In genomic region chr16:1785846-1786170, GRCh38 we compare ENCODE assay signal across 21 cellular contexts. TPM values are rescaled to one million over a fixed set of nuclear protein-coding genes. Genes with fewer than 3 reads are reported as not detected.
DNase-seq lines count a peak whose midpoint lies in the region.
"Had no signal": no experiment of that assay in that cellular context is flagged by ENCODE, and none has a peak within 500 bp of the region (broad histone marks: within the 10 kb centered on the region; RNA-seq: fewer than 3 reads in every experiment).

No MANE protein-coding gene starts in this region.

- intact Hi-C loops in activated CD4-positive, alpha-beta memory T cell treated with anti-CD3 and anti-CD28 coated beads for 36 hours (cut with micrococcal nuclease) = no loop called here

- H2BK120ac ChIP-seq in trophoblast cell (ENCODE audit: insufficient read depth, low read length, poor library complexity) = no peak overlapping the region

- no peak overlapping the region for H3K27ac ChIP-seq in trophoblast cell (ENCODE audit: low read depth, low read length)
- H3K27ac ChIP-seq: 22Rv1, GM23248 had no signal

- H3K27ac Mint-ChIP-seq in activated CD4-positive, alpha-beta memory T cell treated with anti-CD3 and anti-CD28 coated beads, Interleukin-2, amount 10 ng/mL, durations not matched to agents 7 days and 5 days = peak overlapping the region; percentile 3
- no peak overlapping the region for H3K27ac Mint-ChIP-seq in activated CD4-positive, alpha-beta memory T cell treated with anti-CD3 and anti-CD28 coated beads for 36 hours
- H3K27ac Mint-ChIP-seq in activated naive CD8-positive, alpha-beta T cell treated with anti-CD3 and anti-CD28 coated beads for 36 hours = no peak overlapping the region

- no peak overlapping the region for H2AK5ac ChIP-seq in trophoblast cell (ENCODE audit: low read length)

- no peak overlapping the region for H2BK5ac ChIP-seq in trophoblast cell (ENCODE audit: low read depth, low read length, poor library complexity)

- no peak overlapping the region for H3K23ac ChIP-seq in trophoblast cell (ENCODE audit: low read length)

- H3K9me3 Mint-ChIP-seq in activated CD4-positive, alpha-beta memory T cell treated with anti-CD3 and anti-CD28 coated beads, Interleukin-2, amount 10 ng/mL, durations not matched to agents 7 days and 5 days = no peaks in the 10 kb centered on the region
- no peaks in the 10 kb centered on the region for H3K9me3 Mint-ChIP-seq in activated CD4-positive, alpha-beta memory T cell treated with anti-CD3 and anti-CD28 coated beads for 36 hours
- H3K9me3 Mint-ChIP-seq in activated naive CD8-positive, alpha-beta T cell treated with anti-CD3 and anti-CD28 coated beads for 36 hours = no peaks in the 10 kb centered on the region

- H3K9ac ChIP-seq in trophoblast cell (ENCODE audit: low read length) = no peak overlapping the region
- H3K9ac ChIP-seq: GM23248 had no signal

- H2AFZ ChIP-seq in trophoblast cell (ENCODE audit: insufficient read depth, low read length, poor library complexity) = no peak overlapping the region
- H2AFZ ChIP-seq: GM23248 had no signal

- POLR2A ChIA-PET in activated CD4-positive, alpha-beta memory T cell treated with anti-CD3 and anti-CD28 coated beads, Interleukin-2, amount 10 ng/mL, durations not matched to agents 7 days and 5 days (lab: Charles Lee) = interaction anchor here (5.1 kb wide), 1 partner anchor 14 kb away, joined by 101 read pairs; the partner anchor contains the start of genes EME2, MRPS34 and NME3
- POLR2A ChIA-PET in activated CD4-positive, alpha-beta memory T cell treated with anti-CD3 and anti-CD28 coated beads for 36 hours (lab: Charles Lee) = no interaction called here

- H3K4me1 Mint-ChIP-seq in activated CD4-positive, alpha-beta memory T cell treated with anti-CD3 and anti-CD28 coated beads, Interleukin-2, amount 10 ng/mL, durations not matched to agents 7 days and 5 days = peaks cover 22% of the 10 kb centered on the region
- H3K4me1 Mint-ChIP-seq in activated CD4-positive, alpha-beta memory T cell treated with anti-CD3 and anti-CD28 coated beads for 36 hours (ENCODE audit: low read depth) = peaks cover 20% of the 10 kb centered on the region
- peaks cover 12% of the 10 kb centered on the region for H3K4me1 Mint-ChIP-seq in activated naive CD8-positive, alpha-beta T cell treated with anti-CD3 and anti-CD28 coated beads for 36 hours

- no peak overlapping the region for H2BK12ac ChIP-seq in trophoblast cell (ENCODE audit: low read length)

- no peak overlapping the region for H4K12ac ChIP-seq in trophoblast cell (ENCODE audit: low read depth, low read length)

- H3K36me3 Mint-ChIP-seq in activated CD4-positive, alpha-beta memory T cell treated with anti-CD3 and anti-CD28 coated beads, Interleukin-2, amount 10 ng/mL, durations not matched to agents 7 days and 5 days (ENCODE audit: low read depth) = peaks cover 10% of the 10 kb centered on the region
- H3K36me3 Mint-ChIP-seq in activated CD4-positive, alpha-beta memory T cell treated with anti-CD3 and anti-CD28 coated beads for 36 hours = peaks cover 8% of the 10 kb centered on the region
- peaks cover 10% of the 10 kb centered on the region for H3K36me3 Mint-ChIP-seq in activated naive CD8-positive, alpha-beta T cell treated with anti-CD3 and anti-CD28 coated beads for 36 hours

- H4K8ac ChIP-seq in trophoblast cell (ENCODE audit: low read depth, low read length) = no peak overlapping the region

- no peaks in the 10 kb centered on the region for H3K27me3 Mint-ChIP-seq in activated CD4-positive, alpha-beta memory T cell treated with anti-CD3 and anti-CD28 coated beads, Interleukin-2, amount 10 ng/mL, durations not matched to agents 7 days and 5 days
- H3K27me3 Mint-ChIP-seq in activated CD4-positive, alpha-beta memory T cell treated with anti-CD3 and anti-CD28 coated beads for 36 hours = no peaks in the 10 kb centered on the region
- H3K27me3 Mint-ChIP-seq in activated naive CD8-positive, alpha-beta T cell treated with anti-CD3 and anti-CD28 coated beads for 36 hours = no peaks in the 10 kb centered on the region

- H3K14ac ChIP-seq in trophoblast cell (ENCODE audit: low read length) = no peak overlapping the region

- H3K27me3 ChIP-seq in trophoblast cell (ENCODE audit: insufficient read depth, low read length) = no peaks in the 10 kb centered on the region

- no peak overlapping the region for H3K18ac ChIP-seq in trophoblast cell (ENCODE audit: low read length)

- H4K91ac ChIP-seq in trophoblast cell (ENCODE audit: low read depth, low read length) = no peak overlapping the region

- DNase-seq in activated CD4-positive, alpha-beta memory T cell treated with anti-CD3 and anti-CD28 coated beads, Interleukin-2, amount 10 ng/mL, durations not matched to agents 7 days and 5 days = no peak
- no peak for DNase-seq in activated CD4-positive, alpha-beta memory T cell treated with anti-CD3 and anti-CD28 coated beads for 36 hours
- peak; percentile 1 for DNase-seq in stimulated activated CD4-positive, alpha-beta T cell treated with anti-CD3 and anti-CD28 coated beads, Interleukin-4, amount 100 ng/mL, for 1 hour
- DNase-seq in stimulated activated CD4-positive, alpha-beta T cell treated with anti-CD3 and anti-CD28 coated beads, Interleukin-1b, Interleukin-23, amount 100 ng/mL, for 48 hours = no peak
- DNase-seq in trophoblast cell = no peak
- DNase-seq in activated naive CD8-positive, alpha-beta T cell treated with anti-CD3 and anti-CD28 coated beads for 36 hours = no peak
- no peak for DNase-seq in ecto neural progenitor cell (ENCODE audit: low spot score)
- DNase-seq in COLO829 (ENCODE audit: low spot score) = no peak
- DNase-seq: GF-D8, GM23248, HCEC 1CT, IMR-90, NCI-H1436 treated with DMSO at 0.1 percent for 48 hours, NCI-H2029 treated with DMSO at 0.1 percent for 48 hours, NCI-H2171, NCI-H526 had no signal

- H3K36me3 ChIP-seq in trophoblast cell (ENCODE audit: control insufficient read depth in 1 of 2, insufficient read depth in 2 of 2, low read length in 2 of 2) = peaks cover 54 to 56% of the 10 kb centered on the region in 2 experiments

- H3K4me3 ChIP-seq in trophoblast cell (ENCODE audit: low read depth, low read length) = no peak overlapping the region
- H3K4me3 ChIP-seq: GM12878, GM23248 had no signal

- peaks cover 4% of the 10 kb centered on the region for H3K79me2 ChIP-seq in trophoblast cell (ENCODE audit: control insufficient read depth, insufficient read depth, low read length, poor library complexity)

- no peaks in the 10 kb centered on the region for H3K79me1 ChIP-seq in trophoblast cell (ENCODE audit: low read length)

- peak overlapping the region; percentile 16 for H3K4ac ChIP-seq in trophoblast cell (ENCODE audit: low read depth, low read length)

- CTCF ChIA-PET in activated CD4-positive, alpha-beta memory T cell treated with anti-CD3 and anti-CD28 coated beads, Interleukin-2, amount 10 ng/mL, durations not matched to agents 7 days and 5 days (lab: Charles Lee) = interaction anchor here (0.5 kb wide), 1 partner anchor 125 kb away, joined by 3 read pairs; no protein-coding TSS in a partner anchor
- CTCF ChIA-PET in activated CD4-positive, alpha-beta memory T cell treated with anti-CD3 and anti-CD28 coated beads for 36 hours (lab: Charles Lee) = no interaction called here

- WGBS in trophoblast cell (ENCODE audit: extremely low coverage, insufficient coverage, insufficient read length) = no CpG with 5 or more reads among the region's 14 CpGs

- no peak overlapping the region for H3K4me2 ChIP-seq in trophoblast cell (ENCODE audit: low read length)

- peaks cover 5 to 15% of the 10 kb centered on the region in 2 experiments for H3K4me1 ChIP-seq in trophoblast cell (ENCODE audit: control insufficient read depth in 1 of 2, insufficient read depth in 2 of 2, low read length in 2 of 2)

- H3K4me3 Mint-ChIP-seq in activated CD4-positive, alpha-beta memory T cell treated with anti-CD3 and anti-CD28 coated beads, Interleukin-2, amount 10 ng/mL, durations not matched to agents 7 days and 5 days = no peak overlapping the region
- H3K4me3 Mint-ChIP-seq in activated CD4-positive, alpha-beta memory T cell treated with anti-CD3 and anti-CD28 coated beads for 36 hours = no peak overlapping the region
- no peak overlapping the region for H3K4me3 Mint-ChIP-seq in activated naive CD8-positive, alpha-beta T cell treated with anti-CD3 and anti-CD28 coated beads for 36 hours

- no peaks in the 10 kb centered on the region for H3K9me3 ChIP-seq in trophoblast cell (ENCODE audit: insufficient read depth, low read depth, low read length)

RNA-seq across cellular contexts. Expression of gene NUBP2, which starts 3.0 kb away (rescaled TPM):
- 10 to 100 TPM; 40.8 to 43.5 TPM for total RNA-seq in activated CD4-positive, alpha-beta memory T cell treated with anti-CD3 and anti-CD28 coated beads, Interleukin-2, amount 10 ng/mL, durations not matched to agents 7 days and 5 days
- total RNA-seq in activated CD4-positive, alpha-beta memory T cell treated with anti-CD3 and anti-CD28 coated beads for 36 hours = 10 to 100 TPM; 45.9 to 48.0 TPM
- 44.4 and 44.6 TPM in 2 replicates for polyA plus RNA-seq in trophoblast cell (2013)
- 10 to 100 TPM; 63.6 to 64.2 TPM for total RNA-seq in activated naive CD8-positive, alpha-beta T cell treated with anti-CD3 and anti-CD28 coated beads for 36 hours

RNA-seq across cellular contexts. Expression of gene SPSB3, which starts 3.4 kb away (rescaled TPM):
- 10 to 100 TPM; 46.4 to 47.7 TPM for total RNA-seq in activated CD4-positive, alpha-beta memory T cell treated with anti-CD3 and anti-CD28 coated beads, Interleukin-2, amount 10 ng/mL, durations not matched to agents 7 days and 5 days
- 10 to 100 TPM; 21.2 to 21.8 TPM for total RNA-seq in activated CD4-positive, alpha-beta memory T cell treated with anti-CD3 and anti-CD28 coated beads for 36 hours
- 33.2 and 35.2 TPM in 2 replicates for polyA plus RNA-seq in trophoblast cell (2013)
- 10 to 100 TPM; 12.3 to 12.8 TPM for total RNA-seq in activated naive CD8-positive, alpha-beta T cell treated with anti-CD3 and anti-CD28 coated beads for 36 hours

RNA-seq across cellular contexts. Expression of gene IGFALS, which starts 7.7 kb away (rescaled TPM):
- under 1 TPM in 1 of 2 experiments, not detected in 1; 0.23 TPM for total RNA-seq in activated CD4-positive, alpha-beta memory T cell treated with anti-CD3 and anti-CD28 coated beads, Interleukin-2, amount 10 ng/mL, durations not matched to agents 7 days and 5 days
- total RNA-seq in activated CD4-positive, alpha-beta memory T cell treated with anti-CD3 and anti-CD28 coated beads for 36 hours = not detected
- polyA plus RNA-seq in trophoblast cell (2013) = 0.01 TPM in 1 of 2 replicates, not detected in the other
- not detected for total RNA-seq in activated naive CD8-positive, alpha-beta T cell treated with anti-CD3 and anti-CD28 coated beads for 36 hours
- total RNA-seq: GM23248, IMR-90, MCF 10A, SK-MEL-5 had no signal
- polyA plus RNA-seq: AG04450, GM23248, IMR-90 had no signal

RNA-seq across cellular contexts. Expression of gene MRPS34, which starts 12.9 kb away (rescaled TPM):
- 10 to 100 TPM; 94.9 to 98.3 TPM for total RNA-seq in activated CD4-positive, alpha-beta memory T cell treated with anti-CD3 and anti-CD28 coated beads, Interleukin-2, amount 10 ng/mL, durations not matched to agents 7 days and 5 days
- 100 to 1,000 TPM; 151 to 152 TPM for total RNA-seq in activated CD4-positive, alpha-beta memory T cell treated with anti-CD3 and anti-CD28 coated beads for 36 hours
- 94.3 and 98.1 TPM in 2 replicates for polyA plus RNA-seq in trophoblast cell (2013)
- total RNA-seq in activated naive CD8-positive, alpha-beta T cell treated with anti-CD3 and anti-CD28 coated beads for 36 hours = 100 to 1,000 TPM; 187 to 190 TPM

RNA-seq across cellular contexts. Expression of gene EME2, which starts 13.2 kb away (rescaled TPM):
- 10 to 100 TPM; 23.5 to 24.7 TPM for total RNA-seq in activated CD4-positive, alpha-beta memory T cell treated with anti-CD3 and anti-CD28 coated beads, Interleukin-2, amount 10 ng/mL, durations not matched to agents 7 days and 5 days
- 10 to 100 TPM; 11.9 to 15.3 TPM for total RNA-seq in activated CD4-positive, alpha-beta memory T cell treated with anti-CD3 and anti-CD28 coated beads for 36 hours
- polyA plus RNA-seq in trophoblast cell (2013) = 3.6 and 4.3 TPM in 2 replicates
- total RNA-seq in activated naive CD8-positive, alpha-beta T cell treated with anti-CD3 and anti-CD28 coated beads for 36 hours = 10 to 100 TPM; 17.2 to 20.1 TPM
